In genomic region chr1:39779137-39779536, GRCh38 we compare ENCODE assay signal across 21 cellular contexts. TPM values are rescaled to one million over a fixed set of nuclear protein-coding genes. Genes with fewer than 3 reads are reported as not detected.
"Had no signal": no experiment of that assay in that cellular context is flagged by ENCODE, and none has a peak within 500 bp of the region (broad histone marks: within the 10 kb centered on the region; RNA-seq: fewer than 3 reads in every experiment).

No MANE protein-coding gene starts in this region.

- H3K36me3 ChIP-seq: ascending aorta, breast epithelium, right lobe of liver, stomach, upper lobe of right lung had no signal

- H3K27ac ChIP-seq: ascending aorta, breast epithelium, epithelial cell of prostate, psoas muscle, right lobe of liver, stomach, testis, upper lobe of right lung had no signal

- H3K27ac Mint-ChIP-seq: activated naive CD4-positive, alpha-beta T cell treated with anti-CD3 and anti-CD28 coated beads for 36 hours; activated naive CD8-positive, alpha-beta T cell treated with anti-CD3 and anti-CD28 coated beads, Interleukin-2, amount 50 U/mL, for 24 hours; effector memory CD8-positive, alpha-beta T cell; nephron; T-helper 17 cell had no signal

- H3K4me3 ChIP-seq: ascending aorta, breast epithelium, psoas muscle, right lobe of liver, stomach, testis, upper lobe of right lung had no signal

- ATAC-seq: activated naive CD8-positive, alpha-beta T cell treated with anti-CD3 and anti-CD28 coated beads, Interleukin-2, amount 50 U/mL, for 24 hours; effector memory CD8-positive, alpha-beta T cell; right lobe of liver; T-helper 17 cell; upper lobe of right lung had no signal

- H3K4me3 Mint-ChIP-seq: activated naive CD4-positive, alpha-beta T cell treated with anti-CD3 and anti-CD28 coated beads for 36 hours; activated naive CD8-positive, alpha-beta T cell treated with anti-CD3 and anti-CD28 coated beads, Interleukin-2, amount 50 U/mL, for 24 hours; effector memory CD8-positive, alpha-beta T cell; nephron; T-helper 17 cell had no signal

- H3K9me3 Mint-ChIP-seq: activated naive CD4-positive, alpha-beta T cell treated with anti-CD3 and anti-CD28 coated beads for 36 hours; activated naive CD8-positive, alpha-beta T cell treated with anti-CD3 and anti-CD28 coated beads, Interleukin-2, amount 50 U/mL, for 24 hours; effector memory CD8-positive, alpha-beta T cell; nephron had no signal

- DNase-seq: activated CD4-positive, alpha-beta T cell treated with anti-CD3 and anti-CD28 coated beads, Interleukin-2, amount 50 U/mL, for 1 hour; activated CD4-positive, CD25-positive, alpha-beta regulatory T cell; activated naive CD4-positive, alpha-beta T cell treated with anti-CD3 and anti-CD28 coated beads for 36 hours; activated naive CD8-positive, alpha-beta T cell treated with anti-CD3 and anti-CD28 coated beads, Interleukin-2, amount 50 U/mL, for 24 hours; activated T-cell treated with anti-CD3 and anti-CD28 coated beads for 4 hours; dermis blood vessel endothelial cell; effector memory CD8-positive, alpha-beta T cell; foreskin melanocyte; head of caudate nucleus; psoas muscle; right lobe of liver; stomach; T-helper 17 cell; testis; upper lobe of right lung had no signal

- H3K4me1 ChIP-seq: ascending aorta, breast epithelium, psoas muscle, right lobe of liver, stomach, testis, upper lobe of right lung had no signal

- H3K4me1 Mint-ChIP-seq: nephron, T-helper 17 cell had no signal

- H3K9me3 ChIP-seq: ascending aorta, breast epithelium, psoas muscle, right lobe of liver, stomach, testis, upper lobe of right lung had no signal

- H3K27me3 ChIP-seq: ascending aorta, breast epithelium, right lobe of liver, stomach, testis, upper lobe of right lung had no signal

RNA-seq across cellular contexts. Expression of gene OXCT2, which starts 8.0 kb away (rescaled TPM):
- total RNA-seq: ascending aorta, chondrocyte had no signal

RNA-seq across cellular contexts. Expression of gene BMP8B, which starts 9.5 kb away (rescaled TPM):
- total RNA-seq: ascending aorta, fibroblast of lung had no signal
